1 cellular context compared by ENCODE assay signal in genomic region chr1:14924455-14925325, GRCh38.
A peak's percentile ranks its signal among the peaks of the same experiment; 100 is the strongest.
TF ChIP-seq lines count a peak whose summit lies in the region.

No MANE protein-coding gene starts in this region.

TF ChIP-seq in K562, 482 proteins besides CTCF, POLR2A, EP300 and RAD21 (continued from another document and continues in another):
- peak; percentile 66 for TF ChIP-seq CTCFL (IDR thresholded peaks at IDR 0.05; ENCODE audit: borderline replicate concordance, insufficient read depth, low read depth, low read length, poor library complexity, severe bottlenecking)
- TF ChIP-seq NRF1 (conservative IDR thresholded peaks at IDR 0.05 in 1 of 2, IDR thresholded peaks at IDR 0.05 in 1 of 2): peak in 1 of 2 experiments; percentile 30; a peak in 3 of 4 replicates
- TF ChIP-seq TAF1 (IDR thresholded peaks at IDR 0.05; ENCODE audit: control insufficient read depth, extremely low read depth, insufficient read depth, low read length, severe bottlenecking): peak; percentile 6
- no peak for TF ChIP-seq SETDB1 (IDR thresholded peaks at IDR 0.05; ENCODE audit: low read length)
- TF ChIP-seq E2F6 (IDR thresholded peaks at IDR 0.05; ENCODE audit: borderline replicate concordance in 1 of 2, extremely low read depth in 1 of 2, insufficient read depth in 1 of 2, insufficient read length in 1 of 2, low read depth in 1 of 2, low read length in 1 of 2, poor library complexity in 1 of 2, severe bottlenecking in 1 of 2): peak in 1 of 2 experiments; percentile 10
- TF ChIP-seq ZNF175 (CRISPR knock-in tag; IDR thresholded peaks at IDR 0.05; ENCODE audit: low read depth): 0 out of 2 replicates have a peak, but pooled peaks have one; percentile 8
- TF ChIP-seq PREB (CRISPR knock-in tag; IDR thresholded peaks at IDR 0.05): 0 out of 2 replicates have a peak, but pooled peaks have one; percentile 42
- no peak for TF ChIP-seq DPF2 (IDR thresholded peaks at IDR 0.05)
- 0 out of 2 replicates have a peak, but pooled peaks have one; percentile 4 for TF ChIP-seq NFE2 (IDR thresholded peaks at IDR 0.05; ENCODE audit: low read depth)
- TF ChIP-seq, protein P1, sequence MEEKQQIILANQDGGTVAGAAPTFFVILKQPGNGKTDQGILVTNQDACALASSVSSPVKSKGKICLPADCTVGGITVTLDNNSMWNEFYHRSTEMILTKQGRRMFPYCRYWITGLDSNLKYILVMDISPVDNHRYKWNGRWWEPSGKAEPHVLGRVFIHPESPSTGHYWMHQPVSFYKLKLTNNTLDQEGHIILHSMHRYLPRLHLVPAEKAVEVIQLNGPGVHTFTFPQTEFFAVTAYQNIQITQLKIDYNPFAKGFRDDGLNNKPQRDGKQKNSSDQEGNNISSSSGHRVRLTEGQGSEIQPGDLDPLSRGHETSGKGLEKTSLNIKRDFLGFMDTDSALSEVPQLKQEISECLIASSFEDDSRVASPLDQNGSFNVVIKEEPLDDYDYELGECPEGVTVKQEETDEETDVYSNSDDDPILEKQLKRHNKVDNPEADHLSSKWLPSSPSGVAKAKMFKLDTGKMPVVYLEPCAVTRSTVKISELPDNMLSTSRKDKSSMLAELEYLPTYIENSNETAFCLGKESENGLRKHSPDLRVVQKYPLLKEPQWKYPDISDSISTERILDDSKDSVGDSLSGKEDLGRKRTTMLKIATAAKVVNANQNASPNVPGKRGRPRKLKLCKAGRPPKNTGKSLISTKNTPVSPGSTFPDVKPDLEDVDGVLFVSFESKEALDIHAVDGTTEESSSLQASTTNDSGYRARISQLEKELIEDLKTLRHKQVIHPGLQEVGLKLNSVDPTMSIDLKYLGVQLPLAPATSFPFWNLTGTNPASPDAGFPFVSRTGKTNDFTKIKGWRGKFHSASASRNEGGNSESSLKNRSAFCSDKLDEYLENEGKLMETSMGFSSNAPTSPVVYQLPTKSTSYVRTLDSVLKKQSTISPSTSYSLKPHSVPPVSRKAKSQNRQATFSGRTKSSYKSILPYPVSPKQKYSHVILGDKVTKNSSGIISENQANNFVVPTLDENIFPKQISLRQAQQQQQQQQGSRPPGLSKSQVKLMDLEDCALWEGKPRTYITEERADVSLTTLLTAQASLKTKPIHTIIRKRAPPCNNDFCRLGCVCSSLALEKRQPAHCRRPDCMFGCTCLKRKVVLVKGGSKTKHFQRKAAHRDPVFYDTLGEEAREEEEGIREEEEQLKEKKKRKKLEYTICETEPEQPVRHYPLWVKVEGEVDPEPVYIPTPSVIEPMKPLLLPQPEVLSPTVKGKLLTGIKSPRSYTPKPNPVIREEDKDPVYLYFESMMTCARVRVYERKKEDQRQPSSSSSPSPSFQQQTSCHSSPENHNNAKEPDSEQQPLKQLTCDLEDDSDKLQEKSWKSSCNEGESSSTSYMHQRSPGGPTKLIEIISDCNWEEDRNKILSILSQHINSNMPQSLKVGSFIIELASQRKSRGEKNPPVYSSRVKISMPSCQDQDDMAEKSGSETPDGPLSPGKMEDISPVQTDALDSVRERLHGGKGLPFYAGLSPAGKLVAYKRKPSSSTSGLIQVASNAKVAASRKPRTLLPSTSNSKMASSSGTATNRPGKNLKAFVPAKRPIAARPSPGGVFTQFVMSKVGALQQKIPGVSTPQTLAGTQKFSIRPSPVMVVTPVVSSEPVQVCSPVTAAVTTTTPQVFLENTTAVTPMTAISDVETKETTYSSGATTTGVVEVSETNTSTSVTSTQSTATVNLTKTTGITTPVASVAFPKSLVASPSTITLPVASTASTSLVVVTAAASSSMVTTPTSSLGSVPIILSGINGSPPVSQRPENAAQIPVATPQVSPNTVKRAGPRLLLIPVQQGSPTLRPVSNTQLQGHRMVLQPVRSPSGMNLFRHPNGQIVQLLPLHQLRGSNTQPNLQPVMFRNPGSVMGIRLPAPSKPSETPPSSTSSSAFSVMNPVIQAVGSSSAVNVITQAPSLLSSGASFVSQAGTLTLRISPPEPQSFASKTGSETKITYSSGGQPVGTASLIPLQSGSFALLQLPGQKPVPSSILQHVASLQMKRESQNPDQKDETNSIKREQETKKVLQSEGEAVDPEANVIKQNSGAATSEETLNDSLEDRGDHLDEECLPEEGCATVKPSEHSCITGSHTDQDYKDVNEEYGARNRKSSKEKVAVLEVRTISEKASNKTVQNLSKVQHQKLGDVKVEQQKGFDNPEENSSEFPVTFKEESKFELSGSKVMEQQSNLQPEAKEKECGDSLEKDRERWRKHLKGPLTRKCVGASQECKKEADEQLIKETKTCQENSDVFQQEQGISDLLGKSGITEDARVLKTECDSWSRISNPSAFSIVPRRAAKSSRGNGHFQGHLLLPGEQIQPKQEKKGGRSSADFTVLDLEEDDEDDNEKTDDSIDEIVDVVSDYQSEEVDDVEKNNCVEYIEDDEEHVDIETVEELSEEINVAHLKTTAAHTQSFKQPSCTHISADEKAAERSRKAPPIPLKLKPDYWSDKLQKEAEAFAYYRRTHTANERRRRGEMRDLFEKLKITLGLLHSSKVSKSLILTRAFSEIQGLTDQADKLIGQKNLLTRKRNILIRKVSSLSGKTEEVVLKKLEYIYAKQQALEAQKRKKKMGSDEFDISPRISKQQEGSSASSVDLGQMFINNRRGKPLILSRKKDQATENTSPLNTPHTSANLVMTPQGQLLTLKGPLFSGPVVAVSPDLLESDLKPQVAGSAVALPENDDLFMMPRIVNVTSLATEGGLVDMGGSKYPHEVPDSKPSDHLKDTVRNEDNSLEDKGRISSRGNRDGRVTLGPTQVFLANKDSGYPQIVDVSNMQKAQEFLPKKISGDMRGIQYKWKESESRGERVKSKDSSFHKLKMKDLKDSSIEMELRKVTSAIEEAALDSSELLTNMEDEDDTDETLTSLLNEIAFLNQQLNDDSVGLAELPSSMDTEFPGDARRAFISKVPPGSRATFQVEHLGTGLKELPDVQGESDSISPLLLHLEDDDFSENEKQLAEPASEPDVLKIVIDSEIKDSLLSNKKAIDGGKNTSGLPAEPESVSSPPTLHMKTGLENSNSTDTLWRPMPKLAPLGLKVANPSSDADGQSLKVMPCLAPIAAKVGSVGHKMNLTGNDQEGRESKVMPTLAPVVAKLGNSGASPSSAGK (IDR thresholded peaks at IDR 0.05): peak; percentile 47; the same call in 1 of the 2 replicates
- no peak for TF ChIP-seq CREBBP (IDR thresholded peaks at IDR 0.05; ENCODE audit: low read depth, low read length)
- TF ChIP-seq, protein P2, sequence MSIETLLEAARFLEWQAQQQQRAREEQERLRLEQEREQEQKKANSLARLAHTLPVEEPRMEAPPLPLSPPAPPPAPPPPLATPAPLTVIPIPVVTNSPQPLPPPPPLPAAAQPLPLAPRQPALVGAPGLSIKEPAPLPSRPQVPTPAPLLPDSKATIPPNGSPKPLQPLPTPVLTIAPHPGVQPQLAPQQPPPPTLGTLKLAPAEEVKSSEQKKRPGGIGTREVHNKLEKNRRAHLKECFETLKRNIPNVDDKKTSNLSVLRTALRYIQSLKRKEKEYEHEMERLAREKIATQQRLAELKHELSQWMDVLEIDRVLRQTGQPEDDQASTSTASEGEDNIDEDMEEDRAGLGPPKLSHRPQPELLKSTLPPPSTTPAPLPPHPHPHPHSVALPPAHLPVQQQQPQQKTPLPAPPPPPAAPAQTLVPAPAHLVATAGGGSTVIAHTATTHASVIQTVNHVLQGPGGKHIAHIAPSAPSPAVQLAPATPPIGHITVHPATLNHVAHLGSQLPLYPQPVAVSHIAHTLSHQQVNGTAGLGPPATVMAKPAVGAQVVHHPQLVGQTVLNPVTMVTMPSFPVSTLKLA (conservative IDR thresholded peaks at IDR 0.05): 0 out of 4 replicates have a peak, but pooled peaks of 1 of the 2 experiments have one; percentile 14
- peak; percentile 47; the same call in 1 of the 2 replicates for TF ChIP-seq ZBTB40 (IDR thresholded peaks at IDR 0.05)
- no peak for TF ChIP-seq ZBTB40 (CRISPR knock-in tag; IDR thresholded peaks at IDR 0.05)
- TF ChIP-seq, protein P3, sequence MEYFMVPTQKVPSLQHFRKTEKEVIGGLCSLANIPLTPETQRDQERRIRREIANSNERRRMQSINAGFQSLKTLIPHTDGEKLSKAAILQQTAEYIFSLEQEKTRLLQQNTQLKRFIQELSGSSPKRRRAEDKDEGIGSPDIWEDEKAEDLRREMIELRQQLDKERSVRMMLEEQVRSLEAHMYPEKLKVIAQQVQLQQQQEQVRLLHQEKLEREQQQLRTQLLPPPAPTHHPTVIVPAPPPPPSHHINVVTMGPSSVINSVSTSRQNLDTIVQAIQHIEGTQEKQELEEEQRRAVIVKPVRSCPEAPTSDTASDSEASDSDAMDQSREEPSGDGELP (CRISPR knock-in tag; IDR thresholded peaks at IDR 0.05; ENCODE audit: borderline replicate concordance): no peak
- TF ChIP-seq RB1 (IDR thresholded peaks at IDR 0.05; ENCODE audit: low read depth): peak; percentile 80
- no peak; a peak in 1 of 4 replicates for TF ChIP-seq SIN3A (IDR thresholded peaks at IDR 0.05; ENCODE audit: borderline replicate concordance in 2 of 2, control insufficient read depth in 1 of 2, low read depth in 2 of 2, low read length in 2 of 2)
- peak; percentile 39 for TF ChIP-seq GABPB1 (CRISPR knock-in tag; IDR thresholded peaks at IDR 0.05)
- peak; percentile 66; the same call in 1 of the 2 replicates for TF ChIP-seq ELF2 (CRISPR knock-in tag; IDR thresholded peaks at IDR 0.05)
- peak in 1 of 2 experiments; percentile 54; a peak in 2 of 4 replicates for TF ChIP-seq MAZ (CRISPR knock-in tag; conservative IDR thresholded peaks at IDR 0.05 in 1 of 2, IDR thresholded peaks at IDR 0.05 in 1 of 2)
- TF ChIP-seq HEY1 (CRISPR knock-in tag; IDR thresholded peaks at IDR 0.05; ENCODE audit: borderline replicate concordance): no peak
